In genomic region chr12:75634244-75635222, GRCh38 we compare ENCODE assay signal across 11 cellular contexts.
DNase-seq lines count a peak whose midpoint lies in the region; ATAC-seq, FAIRE-seq and TF ChIP-seq lines count a peak whose summit lies in the region.
"Had no signal": no experiment of that assay in that cellular context is flagged by ENCODE, and none has a peak within 500 bp of the region (broad histone marks: within the 10 kb centered on the region; RNA-seq: fewer than 3 reads in every experiment).

No MANE protein-coding gene starts in this region.

- no peak for FAIRE-seq in GM12892 (lab: Jason Lieb, UNC)

- peak overlapping the region; percentile 60 for H3K4me2 ChIP-seq in GM23338

- H3K27ac ChIP-seq in GM23338 (ENCODE audit: low read depth) (peak overlapping the region; percentile 82), HUES6 (ENCODE audit: low read depth, low read length) (peak overlapping the region; percentile 68), iPS-18a (ENCODE audit: low read length) (peak overlapping the region; percentile 30), dorsolateral prefrontal cortex (no peak overlapping the region)
- H3K27ac ChIP-seq: thyroid gland had no signal

- H3K4me1 ChIP-seq in GM23338 (ENCODE audit: insufficient read depth) (peaks cover 48% of the 10 kb centered on the region), HUES6 (ENCODE audit: control insufficient read depth, insufficient read depth, low read length) (peaks cover 41% of the 10 kb centered on the region), iPS-18a (ENCODE audit: control insufficient read depth, low read depth, low read length) (peaks cover 54% of the 10 kb centered on the region)
- H3K4me1 ChIP-seq: thyroid gland had no signal

- H3K9ac ChIP-seq in HUES6 (ENCODE audit: low read length) (no peak overlapping the region), iPS-18a (ENCODE audit: low read length) (peak overlapping the region; percentile 38)

- TF ChIP-seq CTCF in GM23338 (conservative IDR thresholded peaks at IDR 0.05; ENCODE audit: low read depth in 2 of 2) (no peak), WTC11 (IDR thresholded peaks at IDR 0.05) (no peak), dorsolateral prefrontal cortex (IDR thresholded peaks at IDR 0.05 in 54 of 56, conservative IDR thresholded peaks at IDR 0.05 in 2 of 56; ENCODE audit: low read depth in 1 of 56, partially characterized antibody in 56 of 56) (no peak)

- DNase-seq in GM23338 (ENCODE audit: low spot score) (peak; percentile 29), WTC11 (ENCODE audit: low spot score) (no peak), dorsolateral prefrontal cortex (no peak), GM12892 (ENCODE audit: insufficient read length) (no peak)
- DNase-seq in stimulated activated CD4-positive, alpha-beta T cell treated with anti-CD3 and anti-CD28 coated beads, Interleukin-15, amount 100 ng/mL, for 24 hours = no peak
- DNase-seq: adrenal gland; CD4-positive, CD25-positive, alpha-beta regulatory T cell; SW 1271; thyroid gland had no signal

- H3F3A ChIP-seq in GM23338 (replicated peaks; ENCODE audit: low read depth) = 0 out of 2 replicates have a peak, but pooled peaks cover 6% of the 10 kb centered on the region

- ATAC-seq in GM23338 (peak; percentile 75), WTC11 (peak; percentile 64)

- peaks cover 6% of the 10 kb centered on the region; the same call in 2 of the 3 replicates for H3K9me3 Mint-ChIP-seq in GM23338
- peaks cover 9% of the 10 kb centered on the region for H3K9me3 Mint-ChIP-seq in WTC11

- POLR2A ChIA-PET in WTC11 (lab: Charles Lee) = interaction anchor here (1.1 kb wide), 1 partner anchor 397 kb away, joined by 3 read pairs; the partner anchor contains the start of gene PHLDA1

- H3K4me1 Mint-ChIP-seq in GM23338 (peaks cover 48% of the 10 kb centered on the region), WTC11 (peaks cover 55% of the 10 kb centered on the region)

- H3K79me2 ChIP-seq in GM23338 (replicated peaks; ENCODE audit: insufficient read depth) = no peaks in the 10 kb centered on the region

- H3K27ac Mint-ChIP-seq in GM23338 = peak overlapping the region; percentile 90
- peak overlapping the region; percentile 92 for H3K27ac Mint-ChIP-seq in WTC11
- H3K27ac Mint-ChIP-seq: CD4-positive, CD25-positive, alpha-beta regulatory T cell had no signal

- intact Hi-C loops in dorsolateral prefrontal cortex (cut with DNase I) = no loop called here

- no peak overlapping the region for H2AFZ ChIP-seq in GM23338

- no peak for TF ChIP-seq POLR2A in GM12892 (IDR thresholded peaks at IDR 0.05; ENCODE audit: low read depth, low read length)

- no peaks in the 10 kb centered on the region for H3K36me3 ChIP-seq in GM23338 (ENCODE audit: insufficient read depth)
- H3K36me3 ChIP-seq in HUES6 (ENCODE audit: control insufficient read depth, insufficient read depth, low read length) = no peaks in the 10 kb centered on the region
- H3K36me3 ChIP-seq in iPS-18a (ENCODE audit: control insufficient read depth, low read depth, low read length) = no peaks in the 10 kb centered on the region
- H3K36me3 ChIP-seq: adrenal gland, thyroid gland had no signal

- CTCF ChIA-PET in WTC11 (lab: Charles Lee) = no interaction called here

- no peaks in the 10 kb centered on the region for H3K27me3 ChIP-seq in GM23338 (ENCODE audit: insufficient read depth)
- H3K27me3 ChIP-seq in HUES6 (ENCODE audit: control insufficient read depth, insufficient read depth, low read length) = no peaks in the 10 kb centered on the region
- H3K27me3 ChIP-seq in iPS-18a (ENCODE audit: control insufficient read depth, insufficient read depth, low read length) = no peaks in the 10 kb centered on the region
- no peaks in the 10 kb centered on the region for H3K27me3 ChIP-seq in dorsolateral prefrontal cortex
- H3K27me3 ChIP-seq: adrenal gland, thyroid gland had no signal

- H3K9me3 ChIP-seq in HUES6 (ENCODE audit: control insufficient read depth, insufficient read depth, low read depth, low read length) (peaks cover 3% of the 10 kb centered on the region; the same call in 1 of the 2 replicates), iPS-18a (ENCODE audit: control insufficient read depth, low read depth, low read length) (no peaks in the 10 kb centered on the region)
- H3K9me3 ChIP-seq: adrenal gland, thyroid gland had no signal

- H3K4me3 Mint-ChIP-seq in GM23338 (peak overlapping the region; percentile 22; the same call in 2 of the 3 replicates), WTC11 (peak overlapping the region; percentile 14)
- H3K4me3 Mint-ChIP-seq: CD4-positive, CD25-positive, alpha-beta regulatory T cell had no signal

- H3K36me3 Mint-ChIP-seq in GM23338 (ENCODE audit: low read depth) (peaks cover 7% of the 10 kb centered on the region; the same call in 2 of the 3 replicates), WTC11 (peaks cover 8% of the 10 kb centered on the region)
- H3K36me3 Mint-ChIP-seq: CD4-positive, CD25-positive, alpha-beta regulatory T cell had no signal

- H3K4me3 ChIP-seq in GM23338 (no peak overlapping the region; the same call in 1 of the 2 replicates), HUES6 (ENCODE audit: low read depth, low read length) (no peak overlapping the region), iPS-18a (ENCODE audit: low read length) (peak overlapping the region; percentile 20), dorsolateral prefrontal cortex (no peak overlapping the region)
- H3K4me3 ChIP-seq: adrenal gland, thyroid gland had no signal

- H4K20me1 ChIP-seq in GM23338 (replicated peaks; ENCODE audit: insufficient read depth) = no peaks in the 10 kb centered on the region

- H3K27me3 Mint-ChIP-seq in GM23338 (ENCODE audit: insufficient read depth, low read depth, poor library complexity) (peaks cover 5% of the 10 kb centered on the region), WTC11 (ENCODE audit: low read depth) (no peaks in the 10 kb centered on the region)

- no peaks in the 10 kb centered on the region; the same call in 1 of the 2 replicates for H3K9me2 ChIP-seq in GM23338 (ENCODE audit: insufficient read depth)

TF ChIP-seq in GM23338, 12 proteins besides CTCF, POLR2A, EP300 and RAD21 (continues in another document):
- TF ChIP-seq EZH2phosphoT487 (IDR thresholded peaks at IDR 0.05; ENCODE audit: unreplicated experiment) (no peak), POLR2AphosphoS5 (IDR thresholded peaks at IDR 0.05; ENCODE audit: low read depth) (no peak)

TF ChIP-seq in WTC11, 78 proteins besides CTCF, POLR2A, EP300 and RAD21:
- no peak for TF ChIP-seq NR2C2 (CRISPR knock-in tag; IDR thresholded peaks at IDR 0.05)
- no peak for TF ChIP-seq ZNF532 (CRISPR knock-in tag; IDR thresholded peaks at IDR 0.05; ENCODE audit: borderline replicate concordance)
- no peak for TF ChIP-seq ZNF138 (CRISPR knock-in tag; conservative IDR thresholded peaks at IDR 0.05)
- TF ChIP-seq ZNF425 (CRISPR knock-in tag; conservative IDR thresholded peaks at IDR 0.05) = no peak
- TF ChIP-seq JUN (CRISPR knock-in tag; IDR thresholded peaks at IDR 0.05) = no peak

Comparison
In these comparisons a context has a peak if more than half of its experiments do, and no peak if none do; other contexts are left out.
1. H3K27ac ChIP-seq: peak in GM23338 (single experiment), HUES6 (single experiment) and iPS-18a (single experiment); none in dorsolateral prefrontal cortex (0 of 59).